In the genomic region with DNA sequence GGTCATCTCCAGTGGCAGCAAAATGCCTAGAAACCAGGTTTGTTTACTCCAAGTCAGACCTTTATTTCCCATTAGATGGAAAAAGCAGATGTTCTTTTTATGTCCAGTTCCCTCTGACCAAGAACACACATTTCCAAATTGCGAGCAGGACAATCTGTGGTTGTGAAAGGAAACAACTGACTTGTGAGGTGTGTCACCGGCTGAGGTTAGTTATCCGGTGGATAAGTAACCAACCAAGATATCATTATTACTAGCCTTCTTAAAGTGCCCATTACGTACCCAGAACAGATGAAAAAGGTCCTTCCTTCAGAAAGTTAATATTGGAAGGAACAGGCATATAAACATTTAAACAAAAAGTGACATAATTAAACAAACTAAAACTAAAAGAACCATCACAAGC, we compare ENCODE assay signal across 10 cellular contexts.
A peak's percentile ranks its signal among the peaks of the same experiment; 100 is the strongest.
DNase-seq lines count a peak whose midpoint lies in the region; ATAC-seq and TF ChIP-seq lines count a peak whose summit lies in the region.
"Had no signal": no experiment of that assay in that cellular context is flagged by ENCODE, and none has a peak within 500 bp of the region (broad histone marks: within the 10 kb centered on the region; RNA-seq: fewer than 3 reads in every experiment).

No MANE protein-coding gene starts in this region.

- H3K4me1 Mint-ChIP-seq in Caco-2 (ENCODE audit: low read depth, unreplicated experiment) = peaks cover 44% of the 10 kb centered on the region
- peaks cover 11% of the 10 kb centered on the region for H3K4me1 Mint-ChIP-seq in CD8-positive, alpha-beta T cell (ENCODE audit: low read depth)

- H3K27me3 ChIP-seq in Caco-2 (replicated peaks; ENCODE audit: control insufficient read depth, insufficient read depth, low read length) = no peaks in the 10 kb centered on the region
- H3K27me3 ChIP-seq in mesenchymal stem cell (ENCODE audit: control insufficient read depth in 1 of 2, insufficient read depth in 1 of 2, low read length in 2 of 2) = no peaks in the 10 kb centered on the region
- H3K27me3 ChIP-seq in CD8-positive, alpha-beta T cell (ENCODE audit: insufficient read depth, low read length) = no peaks in the 10 kb centered on the region

- no peak overlapping the region for H3K14ac ChIP-seq in mesenchymal stem cell (ENCODE audit: low read length in 2 of 2)

- no peaks in the 10 kb centered on the region for H3K9me3 Mint-ChIP-seq in Caco-2 (ENCODE audit: unreplicated experiment)
- H3K9me3 Mint-ChIP-seq in CD8-positive, alpha-beta T cell = no peaks in the 10 kb centered on the region
- H3K9me3 Mint-ChIP-seq: immature natural killer cell had no signal

- no peak overlapping the region for H4K8ac ChIP-seq in mesenchymal stem cell (ENCODE audit: low read length)

- no CpG with 5 or more reads among the region's 4 CpGs for WGBS in mesenchymal stem cell

- H2BK120ac ChIP-seq in mesenchymal stem cell (ENCODE audit: low read depth, low read length) = no peak overlapping the region

- in situ Hi-C loops in KBM-7 (cut with MboI; ENCODE audit: low pct_unique_long_range_greater_than_20kb, low sequenced_read_pairs) = loop anchor here (25.0 kb wide), 2 partner anchors 371 to 646 kb away; no protein-coding TSS in a partner anchor

- peak overlapping the region; percentile 21 for H3K4me2 ChIP-seq in mesenchymal stem cell (ENCODE audit: low read length, poor library complexity, severe bottlenecking)

- peak overlapping the region; percentile 44 for H3K27ac Mint-ChIP-seq in Caco-2 (ENCODE audit: unreplicated experiment)
- H3K27ac Mint-ChIP-seq in CD8-positive, alpha-beta T cell = no peak overlapping the region

- H4K91ac ChIP-seq in mesenchymal stem cell (ENCODE audit: low read length) = no peak overlapping the region

- peak overlapping the region; percentile 50 for H3K9ac ChIP-seq in mesenchymal stem cell (ENCODE audit: low read length)

- intact Hi-C loops in Caco-2 (cut with micrococcal nuclease; ENCODE audit: unreplicated experiment) = loop anchor here (5.0 to 10.0 kb wide), 2 partner anchors 318 to 461 kb away; no protein-coding TSS in a partner anchor
- intact Hi-C loops in CD8-positive, alpha-beta T cell (cut with DNase I, micrococcal nuclease) = loop anchor here in 1 of 2 experiments (1.0 to 10.0 kb wide), 2 partner anchors 62 to 356 kb away; no protein-coding TSS in a partner anchor

- peak in 1 of 2 experiments; percentile 26 for DNase-seq in Caco-2
- peak; percentile 19 for DNase-seq in HFF-Myc (ENCODE audit: extremely low read depth, low read depth)
- DNase-seq in mesenchymal stem cell = peak; percentile 72
- no peak for DNase-seq in KBM-7
- no peak for DNase-seq in NCI-H345 (lab: John Stamatoyannopoulos, UW)
- no peak for DNase-seq in CD8-positive, alpha-beta T cell
- DNase-seq: activated CD8-positive, alpha-beta memory T cell treated with anti-CD3 and anti-CD28 coated beads, Interleukin-2, amount 50 U/mL, for 48 hours had no signal

- TF ChIP-seq CTCF in Caco-2 (IDR thresholded peaks at IDR 0.05; ENCODE audit: insufficient read depth in 1 of 2, low read depth in 1 of 2, low read length in 1 of 2, severe bottlenecking in 1 of 2, unreplicated experiment in 1 of 2) = no peak
- TF ChIP-seq CTCF in HFF-Myc (IDR thresholded peaks at IDR 0.05; ENCODE audit: low read depth, low read length, missing control alignments) = no peak
- TF ChIP-seq CTCF in VCaP (conservative IDR thresholded peaks at IDR 0.05) = no peak
- no peak for TF ChIP-seq CTCF in CD8-positive, alpha-beta T cell (IDR thresholded peaks at IDR 0.05)

- H3K36me3 ChIP-seq in Caco-2 (ENCODE audit: control insufficient read depth, insufficient read depth, low read length) (no peaks in the 10 kb centered on the region), mesenchymal stem cell (ENCODE audit: control insufficient read depth in 1 of 2, insufficient read depth in 2 of 2, low read depth in 1 of 2, low read length in 2 of 2) (no peaks in the 10 kb centered on the region)
- H3K36me3 ChIP-seq in CD8-positive, alpha-beta T cell (ENCODE audit: insufficient read depth, low read length) = no peaks in the 10 kb centered on the region

- no peak for ATAC-seq in HG03457 (IDR thresholded peaks at IDR 0.05; ENCODE audit: unreplicated experiment)
- ATAC-seq in CD8-positive, alpha-beta T cell = no peak

- H3K27ac ChIP-seq in VCaP (peak overlapping the region; percentile 66), mesenchymal stem cell (ENCODE audit: low read length, poor library complexity, severe bottlenecking) (peak overlapping the region; percentile 10)
- H3K27ac ChIP-seq in CD8-positive, alpha-beta T cell (ENCODE audit: low read depth, low read length) = no peak overlapping the region

- H3K4me3 Mint-ChIP-seq in Caco-2 (ENCODE audit: unreplicated experiment) = no peak overlapping the region
- no peak overlapping the region for H3K4me3 Mint-ChIP-seq in CD8-positive, alpha-beta T cell

- H3K4me3 ChIP-seq in Caco-2 (ENCODE audit: low read depth, low read length) = no peak overlapping the region
- no peak overlapping the region for H3K4me3 ChIP-seq in HFF-Myc (replicated peaks; ENCODE audit: low read depth, low read length)
- no peak overlapping the region for H3K4me3 ChIP-seq in mesenchymal stem cell (ENCODE audit: insufficient read depth in 1 of 2, low read depth in 1 of 2, low read length in 2 of 2)
- H3K4me3 ChIP-seq in CD8-positive, alpha-beta T cell (ENCODE audit: low read depth, low read length) = no peak overlapping the region

- no peak overlapping the region for H2BK15ac ChIP-seq in mesenchymal stem cell (ENCODE audit: low read depth, poor library complexity, severe bottlenecking)

- POLR2A ChIA-PET in Caco-2 (lab: Charles Lee) = no interaction called here
- POLR2A ChIA-PET in CD8-positive, alpha-beta T cell (lab: Charles Lee) = no interaction called here

- H2AK5ac ChIP-seq in mesenchymal stem cell (ENCODE audit: low read length, severe bottlenecking) = no peak overlapping the region

- H3K18ac ChIP-seq in mesenchymal stem cell (ENCODE audit: low read depth in 1 of 2, low read length in 2 of 2) = no peak overlapping the region

- no peak overlapping the region for H3K4ac ChIP-seq in mesenchymal stem cell (ENCODE audit: low read depth in 1 of 2, low read length in 2 of 2)

- H2BK5ac ChIP-seq in mesenchymal stem cell (ENCODE audit: low read depth, low read length, poor library complexity, severe bottlenecking) = no peak overlapping the region

- no peak overlapping the region for H2AFZ ChIP-seq in mesenchymal stem cell (ENCODE audit: low read depth, low read length)

- H3K9me3 ChIP-seq in Caco-2 (no peaks in the 10 kb centered on the region), mesenchymal stem cell (ENCODE audit: control insufficient read depth, low read length) (no peaks in the 10 kb centered on the region)
- no peaks in the 10 kb centered on the region for H3K9me3 ChIP-seq in CD8-positive, alpha-beta T cell (ENCODE audit: low read length)

- H3K36me3 Mint-ChIP-seq in Caco-2 (ENCODE audit: insufficient read depth, unreplicated experiment) = no peaks in the 10 kb centered on the region
- H3K36me3 Mint-ChIP-seq in CD8-positive, alpha-beta T cell = peaks cover 30% of the 10 kb centered on the region

- no TSS peak for BruUV-seq in Caco-2 (replicated peaks; lab: Mats Ljungman, UMichigan)

- no peak overlapping the region for H2BK12ac ChIP-seq in mesenchymal stem cell (ENCODE audit: low read length in 2 of 2)

- CTCF ChIA-PET in Caco-2 (lab: Charles Lee) = no interaction called here
- CTCF ChIA-PET in CD8-positive, alpha-beta T cell (lab: Charles Lee) = interaction anchor here (1.4 to 4.2 kb wide), 7 partner anchors 11 to 654 kb away, joined by 5 to 82 read pairs (median 17); no protein-coding TSS in a partner anchor

- H3K4me1 ChIP-seq in Caco-2 = peaks cover 23% of the 10 kb centered on the region
- no peaks in the 10 kb centered on the region for H3K4me1 ChIP-seq in mesenchymal stem cell (ENCODE audit: control insufficient read depth, insufficient read depth, low read depth, low read length)
- no peaks in the 10 kb centered on the region for H3K4me1 ChIP-seq in CD8-positive, alpha-beta T cell (ENCODE audit: insufficient read depth, low read length)

- no peak overlapping the region for H3K23ac ChIP-seq in mesenchymal stem cell (ENCODE audit: low read length in 2 of 2)

- H3K27me3 Mint-ChIP-seq in Caco-2 (ENCODE audit: insufficient read depth, unreplicated experiment) = no peaks in the 10 kb centered on the region
- H3K27me3 Mint-ChIP-seq in CD8-positive, alpha-beta T cell (ENCODE audit: low read depth) = no peaks in the 10 kb centered on the region

- peaks cover 4% of the 10 kb centered on the region for H3K79me1 ChIP-seq in mesenchymal stem cell (replicated peaks; ENCODE audit: low read length, poor library complexity, severe bottlenecking)

Comparison
In these comparisons a context has a peak if more than half of its experiments do, and no peak if none do; other contexts are left out.
1. DNase-seq: peak in HFF-Myc (single experiment) and mesenchymal stem cell (single experiment); none in KBM-7 (single experiment), NCI-H345 (single experiment) and CD8-positive, alpha-beta T cell (0 of 7).